23 cellular contexts compared by ENCODE assay signal in genomic region chr10:133002685-133003084, GRCh38.
DNase-seq lines count a peak whose midpoint lies in the region; ATAC-seq and TF ChIP-seq lines count a peak whose summit lies in the region.
"Had no signal": no experiment of that assay in that cellular context is flagged by ENCODE, and none has a peak within 500 bp of the region (broad histone marks: within the 10 kb centered on the region; RNA-seq: fewer than 3 reads in every experiment).

No MANE protein-coding gene starts in this region.

- DNase-seq in Right ventricle myocardium inferior (ENCODE audit: missing footprints) (peak; percentile 28), Right ventricle myocardium superior (no peak), HAP-1 (ENCODE audit: low spot score in 2 of 2) (peak; percentile 32 to 41), mesendoderm (peak; percentile 87), type B pancreatic cell (ENCODE audit: extremely low spot score, unreplicated experiment) (no peak), aorta (no peak)
- DNase-seq: AML-193; CD4-positive, alpha-beta T cell; CD8-positive, alpha-beta T cell; DMS 273 treated with DMSO at 0.1 percent for 48 hours; DMS153; DMS53; DMS79; DND-41; EL; GF-D8 had no signal

- no peak overlapping the region for H3K4me3 Mint-ChIP-seq in type B pancreatic cell
- H3K4me3 Mint-ChIP-seq: B cell; CD4-positive, alpha-beta T cell; CD8-positive, alpha-beta T cell had no signal

- H3K79me1 ChIP-seq in mesendoderm (ENCODE audit: low read length) = no peaks in the 10 kb centered on the region

- H3K18ac ChIP-seq in mesendoderm (ENCODE audit: low read length) = no peak overlapping the region

- no peak overlapping the region for H3K9ac ChIP-seq in mesendoderm (ENCODE audit: low read length)
- H3K9ac ChIP-seq: BLaER1 treated with 17β-estradiol and CSF1 and Interleukin-3, amounts not matched to agents 10 nM and 100 nM had no signal

- intact Hi-C loops in Right ventricle myocardium inferior (cut with DNase I) (no loop called here), Right ventricle myocardium superior (cut with DNase I) (no loop called here), aorta (cut with DNase I) (no loop called here)

- H3K23ac ChIP-seq in mesendoderm (ENCODE audit: low read length) = no peak overlapping the region

- H3K36me3 Mint-ChIP-seq in type B pancreatic cell = no peaks in the 10 kb centered on the region
- H3K36me3 Mint-ChIP-seq: CD8-positive, alpha-beta T cell had no signal

- no peaks in the 10 kb centered on the region for H3K79me2 ChIP-seq in mesendoderm (ENCODE audit: control insufficient read depth, insufficient read depth, low read length)

- in situ Hi-C loops in HAP-1 (cut with MboI; ENCODE audit: low sequenced_read_pairs) = no loop called here

- H3K4me3 ChIP-seq in HAP-1 (no peak overlapping the region), mesendoderm (ENCODE audit: low read length) (no peak overlapping the region), aorta (ENCODE audit: low read length in 2 of 2) (no peak overlapping the region)
- H3K4me3 ChIP-seq: A549; BLaER1 treated with 17β-estradiol and CSF1 and Interleukin-3, amounts not matched to agents 10 nM and 100 nM had no signal

- WGBS in mesendoderm (ENCODE audit: extremely low coverage, insufficient coverage, low lambda C conversion rate) = no CpG with 5 or more reads among the region's 2 CpGs
- WGBS in aorta, 2 donors = 67 to 68% methylated on average over 2 of the region's 2 CpGs

- no peaks in the 10 kb centered on the region for H3K27me3 ChIP-seq in HAP-1 (ENCODE audit: low read depth)
- no peaks in the 10 kb centered on the region for H3K27me3 ChIP-seq in mesendoderm (ENCODE audit: insufficient read depth, low read length, poor library complexity)
- H3K27me3 ChIP-seq in aorta (ENCODE audit: control insufficient read depth in 1 of 2, insufficient read depth in 2 of 2, low read length in 1 of 2) = no peaks in the 10 kb centered on the region

- H3K9me3 Mint-ChIP-seq in type B pancreatic cell = no peaks in the 10 kb centered on the region
- H3K9me3 Mint-ChIP-seq: CD4-positive, alpha-beta T cell; CD8-positive, alpha-beta T cell had no signal

- H2BK120ac ChIP-seq in mesendoderm (ENCODE audit: low read depth, low read length) = no peak overlapping the region

- no peak overlapping the region for H3K4me2 ChIP-seq in mesendoderm (ENCODE audit: low read length)
- H3K4me2 ChIP-seq: A549; BLaER1 treated with 17β-estradiol and CSF1 and Interleukin-3, amounts not matched to agents 10 nM and 100 nM had no signal

- H4K5ac ChIP-seq in mesendoderm (ENCODE audit: low read length) = no peak overlapping the region

- no peak overlapping the region for H3K4ac ChIP-seq in mesendoderm (ENCODE audit: low read depth, low read length)

- H2BK15ac ChIP-seq in mesendoderm (replicated peaks; ENCODE audit: low read depth) = no peak overlapping the region

- H4K8ac ChIP-seq in mesendoderm (ENCODE audit: low read depth, low read length) = no peak overlapping the region

- H3K27me3 Mint-ChIP-seq in type B pancreatic cell = no peaks in the 10 kb centered on the region

- peak overlapping the region; percentile 3 for H3K27ac Mint-ChIP-seq in type B pancreatic cell
- H3K27ac Mint-ChIP-seq: B cell; CD4-positive, alpha-beta T cell; CD8-positive, alpha-beta T cell had no signal

- peaks cover 8% of the 10 kb centered on the region for H3K4me1 Mint-ChIP-seq in type B pancreatic cell (ENCODE audit: unreplicated experiment)
- H3K4me1 Mint-ChIP-seq: B cell had no signal

- no peak for TF ChIP-seq CTCF in type B pancreatic cell (conservative IDR thresholded peaks at IDR 0.05)

- H3K27ac ChIP-seq in mesendoderm (ENCODE audit: low read depth, low read length) = peak overlapping the region; percentile 67
- no peak overlapping the region for H3K27ac ChIP-seq in aorta (ENCODE audit: low read depth in 1 of 2, low read length in 2 of 2)
- H3K27ac ChIP-seq: 22Rv1; A549; BLaER1 treated with 17β-estradiol and CSF1 and Interleukin-3, amounts not matched to agents 10 nM and 100 nM; C4-2B had no signal

- H3K9me3 ChIP-seq in HAP-1 (no peaks in the 10 kb centered on the region), aorta (ENCODE audit: control insufficient read depth, low read length) (no peaks in the 10 kb centered on the region)
- H3K9me3 ChIP-seq: A549; BLaER1 treated with 17β-estradiol and CSF1 and Interleukin-3, amounts not matched to agents 10 nM and 100 nM had no signal

- no peaks in the 10 kb centered on the region for H3K36me3 ChIP-seq in HAP-1 (replicated peaks)
- no peaks in the 10 kb centered on the region for H3K36me3 ChIP-seq in mesendoderm (ENCODE audit: control insufficient read depth, insufficient read depth, low read length)
- H3K36me3 ChIP-seq in aorta (ENCODE audit: control insufficient read depth in 1 of 2, insufficient read depth in 2 of 2, low read length in 1 of 2) = no peaks in the 10 kb centered on the region
- H3K36me3 ChIP-seq: BLaER1 treated with 17β-estradiol and CSF1 and Interleukin-3, amounts not matched to agents 10 nM and 100 nM had no signal

- H2BK5ac ChIP-seq in mesendoderm (ENCODE audit: low read length) = peak overlapping the region; percentile 95

- H3K4me1 ChIP-seq in HAP-1 (peaks cover 8% of the 10 kb centered on the region), mesendoderm (ENCODE audit: control insufficient read depth, low read depth, low read length) (peaks cover 6% of the 10 kb centered on the region), aorta (ENCODE audit: control insufficient read depth in 1 of 2, insufficient read depth in 2 of 2, low read length in 2 of 2) (no peaks in the 10 kb centered on the region)
- H3K4me1 ChIP-seq: A549 had no signal

- H2AK5ac ChIP-seq in mesendoderm (ENCODE audit: low read length) = no peak overlapping the region

- ATAC-seq in Right ventricle myocardium inferior (no peak), Right ventricle myocardium superior (ENCODE audit: poor library complexity) (no peak), HG03196 (IDR thresholded peaks at IDR 0.05; ENCODE audit: unreplicated experiment) (no peak), aorta (ENCODE audit: low FRiP score) (no peak), HG03469 (IDR thresholded peaks at IDR 0.05; ENCODE audit: unreplicated experiment) (no peak)
- ATAC-seq: A549; CD8-positive, alpha-beta T cell had no signal

- H3K56ac ChIP-seq in mesendoderm (ENCODE audit: low read length) = peak overlapping the region; percentile 34

Comparison
In these comparisons a context has a peak if more than half of its experiments do, and no peak if none do; other contexts are left out.
1. DNase-seq: peak in Right ventricle myocardium inferior (single experiment), HAP-1 (2 of 2) and mesendoderm (single experiment); none in Right ventricle myocardium superior (single experiment), type B pancreatic cell (single experiment) and aorta (0 of 2).